ENCODE assay signal across 37 cellular contexts in the genomic region with DNA sequence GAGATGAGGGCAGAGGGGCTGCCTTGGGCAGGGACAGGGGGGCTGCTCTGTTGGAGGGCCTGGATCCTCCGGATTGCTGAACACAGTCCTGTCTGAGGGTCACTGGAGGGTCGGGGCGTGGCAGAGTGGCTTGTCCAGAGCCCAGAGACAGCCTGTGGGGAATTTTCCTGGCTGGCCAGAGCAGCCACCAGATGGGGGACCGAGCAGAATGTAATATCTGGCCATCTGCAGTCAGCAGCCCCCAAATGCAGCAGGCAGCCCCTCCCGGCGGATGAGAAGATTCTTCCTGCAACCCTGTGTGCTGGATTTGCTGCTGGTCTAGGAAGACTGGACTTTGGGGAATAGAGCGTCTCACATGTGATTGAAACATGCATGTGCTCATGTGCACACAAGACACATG. TPM values are rescaled to one million over a fixed set of nuclear protein-coding genes. Genes with fewer than 3 reads are reported as not detected.
"Had no signal": no experiment of that assay in that cellular context is flagged by ENCODE, and none has a peak within 500 bp of the region (broad histone marks: within the 10 kb centered on the region; RNA-seq: fewer than 3 reads in every experiment).

No MANE protein-coding gene starts in this region.

- H3K4me1 Mint-ChIP-seq: activated B cell treated with CpG ODN at 0.5 μM for 24 hours; activated CD4-positive, alpha-beta T cell treated with anti-CD3 and anti-CD28 coated beads, Interleukin-2, amount 10 ng/mL, durations not matched to agents 24 days and 14 days; activated naive CD8-positive, alpha-beta T cell treated with anti-CD3 and anti-CD28 coated beads for 36 hours; activated T-helper 17 cell treated with anti-CD3 and anti-CD28 coated beads, Interleukin-2, amount 50 U/mL, for 72 hours; central memory CD8-positive, alpha-beta T cell had no signal

- H3K27me3 ChIP-seq: adrenal gland, body of pancreas, brain microvascular endothelial cell, breast epithelium had no signal

- H3K9me3 ChIP-seq: adrenal gland, body of pancreas, breast epithelium had no signal

- ATAC-seq: activated CD8-positive, alpha-beta T cell treated with anti-CD3 and anti-CD28 coated beads for 36 hours; activated naive CD4-positive, alpha-beta T cell treated with anti-CD3 and anti-CD28 coated beads, Interleukin-2, amount 50 U/mL, for 72 hours; activated T-cell treated with anti-CD3 and anti-CD28 coated beads, Interleukin-2, amount 50 U/mL, for 4 hours; activated T-cell treated with anti-CD3 and anti-CD28 coated beads, Interleukin-2, amount 50 U/mL, for 72 hours; activated T-helper 17 cell treated with anti-CD3 and anti-CD28 coated beads, Interleukin-2, amount 50 U/mL, for 72 hours; body of pancreas had no signal

- H3K27ac Mint-ChIP-seq: activated B cell treated with CpG ODN at 0.5 μM for 24 hours; activated CD4-positive, alpha-beta memory T cell treated with anti-CD3 and anti-CD28 coated beads for 36 hours; activated CD4-positive, alpha-beta T cell treated with anti-CD3 and anti-CD28 coated beads, Interleukin-2, amount 10 ng/mL, durations not matched to agents 24 days and 14 days; activated CD8-positive, alpha-beta T cell treated with anti-CD3 and anti-CD28 coated beads for 36 hours; activated naive CD4-positive, alpha-beta T cell treated with anti-CD3 and anti-CD28 coated beads for 36 hours; activated naive CD4-positive, alpha-beta T cell treated with anti-CD3 and anti-CD28 coated beads, Interleukin-2, amount 50 U/mL, for 72 hours; activated naive CD8-positive, alpha-beta T cell treated with anti-CD3 and anti-CD28 coated beads for 36 hours; activated T-cell treated with anti-CD3 and anti-CD28 coated beads, Interleukin-2, amount 50 U/mL, for 72 hours; activated T-helper 1 cell treated with anti-CD3 and anti-CD28 coated beads, Interleukin-12 subunit alpha, Interleukin-12 subunit beta, Interleukin-2, Interleukin-4 antibody, amounts not matched to agents 30 ng/mL and 10 ng/mL and 1 ng/mL, durations not matched to agents 14 hours and 24 hours and 36 hours; activated T-helper 17 cell treated with anti-CD3 and anti-CD28 coated beads, Interleukin-2, amount 50 U/mL, for 72 hours; T-helper 1 cell treated with Interleukin-12 subunit alpha and Interleukin-12 subunit beta and Interleukin-4 antibody, amounts not matched to agents 30 μg/mL and 1 μg/mL, for 36 hours; T-helper 2 cell treated with Interferon-gamma antibody and Interleukin-4, amounts not matched to agents 5 μg/mL and 100 μg/mL, for 36 hours had no signal

- H3K36me3 Mint-ChIP-seq: activated CD4-positive, alpha-beta memory T cell treated with anti-CD3 and anti-CD28 coated beads for 36 hours; activated naive CD4-positive, alpha-beta T cell treated with anti-CD3 and anti-CD28 coated beads, Interleukin-2, amount 50 U/mL, for 72 hours had no signal

- H3K36me3 ChIP-seq: adrenal gland, brain microvascular endothelial cell, breast epithelium had no signal

- H3K4me1 ChIP-seq: adrenal gland, body of pancreas, breast epithelium had no signal

- H3K9me3 Mint-ChIP-seq: activated CD4-positive, alpha-beta memory T cell treated with anti-CD3 and anti-CD28 coated beads for 36 hours; activated CD4-positive, alpha-beta T cell treated with anti-CD3 and anti-CD28 coated beads, Interleukin-2, amount 10 ng/mL, durations not matched to agents 24 days and 14 days; activated CD8-positive, alpha-beta T cell treated with anti-CD3 and anti-CD28 coated beads for 36 hours; activated naive CD4-positive, alpha-beta T cell treated with anti-CD3 and anti-CD28 coated beads for 36 hours; activated naive CD8-positive, alpha-beta T cell treated with anti-CD3 and anti-CD28 coated beads for 36 hours; activated T-cell treated with anti-CD3 and anti-CD28 coated beads, Interleukin-2, amount 50 U/mL, for 4 hours; activated T-helper 1 cell treated with anti-CD3 and anti-CD28 coated beads, Interleukin-12 subunit alpha, Interleukin-12 subunit beta, Interleukin-2, Interleukin-4 antibody, amounts not matched to agents 30 ng/mL and 10 ng/mL and 1 ng/mL, durations not matched to agents 14 hours and 24 hours and 36 hours; activated T-helper 17 cell treated with anti-CD3 and anti-CD28 coated beads, Interleukin-2, amount 50 U/mL, for 72 hours; T-helper 1 cell treated with Interleukin-12 subunit alpha and Interleukin-12 subunit beta and Interleukin-4 antibody, amounts not matched to agents 30 μg/mL and 1 μg/mL, for 36 hours; T-helper 2 cell treated with Interferon-gamma antibody and Interleukin-4, amounts not matched to agents 5 μg/mL and 100 μg/mL, for 36 hours had no signal

- DNase-seq: activated B cell treated with CpG ODN at 0.5 μM for 24 hours; activated CD4-positive, alpha-beta memory T cell treated with anti-CD3 and anti-CD28 coated beads for 36 hours; activated CD4-positive, alpha-beta T cell treated with anti-CD3 and anti-CD28 coated beads for 4 hours; activated CD4-positive, alpha-beta T cell treated with anti-CD3 and anti-CD28 coated beads, Interleukin-2, amount 10 ng/mL, durations not matched to agents 24 days and 14 days; activated CD4-positive, alpha-beta T cell treated with anti-CD3 and anti-CD28 coated beads, Interleukin-2, amount 50 U/mL, for 1 hour; activated CD4-positive, alpha-beta T cell treated with anti-CD3 and anti-CD28 coated beads, Interleukin-2, amount 50 U/mL, for 4 hours; activated CD4-positive, CD25-positive, alpha-beta regulatory T cell treated with anti-CD3 and anti-CD28 coated beads, Interleukin-2, amount 50 U/mL, for 72 hours; activated CD8-positive, alpha-beta memory T cell treated with anti-CD3 and anti-CD28 coated beads, Interleukin-2, amount 50 U/mL, for 4 hours; activated CD8-positive, alpha-beta T cell treated with anti-CD3 and anti-CD28 coated beads for 36 hours; activated effector memory CD4-positive, alpha-beta T cell treated with anti-CD3 and anti-CD28 coated beads, Interleukin-2, amount 50 U/mL, for 16 hours; activated gamma-delta T cell treated with Interleukin-2 at 50 U/mL for 16 hours; activated naive CD4-positive, alpha-beta T cell; activated naive CD4-positive, alpha-beta T cell treated with anti-CD3 and anti-CD28 coated beads for 36 hours; activated naive CD4-positive, alpha-beta T cell treated with anti-CD3 and anti-CD28 coated beads, Interleukin-2, amount 50 U/mL, for 16 hours; activated naive CD8-positive, alpha-beta T cell treated with anti-CD3 and anti-CD28 coated beads for 36 hours; activated T-cell treated with anti-CD3 and anti-CD28 coated beads for 4 hours; activated T-cell treated with anti-CD3 and anti-CD28 coated beads, Interleukin-2, amount 50 U/mL, for 1 hour; activated T-cell treated with anti-CD3 and anti-CD28 coated beads, Interleukin-2, amount 50 U/mL, for 4 hours; activated T-cell treated with anti-CD3 and anti-CD28 coated beads, Interleukin-2, amount 50 U/mL, for 72 hours; adrenal gland; amniotic stem cell; body of pancreas; brain microvascular endothelial cell; caudate nucleus; cerebellar nuclear complex; T-helper 1 cell; T-helper 2 cell; T-helper 9 cell had no signal

- H3K4me3 Mint-ChIP-seq: activated B cell treated with CpG ODN at 0.5 μM for 24 hours; activated CD4-positive, alpha-beta memory T cell treated with anti-CD3 and anti-CD28 coated beads for 36 hours; activated CD4-positive, alpha-beta T cell treated with anti-CD3 and anti-CD28 coated beads, Interleukin-2, amount 10 ng/mL, durations not matched to agents 24 days and 14 days; activated CD8-positive, alpha-beta T cell treated with anti-CD3 and anti-CD28 coated beads for 36 hours; activated naive CD4-positive, alpha-beta T cell treated with anti-CD3 and anti-CD28 coated beads for 36 hours; activated naive CD8-positive, alpha-beta T cell treated with anti-CD3 and anti-CD28 coated beads for 36 hours; activated T-cell treated with anti-CD3 and anti-CD28 coated beads, Interleukin-2, amount 50 U/mL, for 4 hours; activated T-cell treated with anti-CD3 and anti-CD28 coated beads, Interleukin-2, amount 50 U/mL, for 72 hours; activated T-helper 1 cell treated with anti-CD3 and anti-CD28 coated beads, Interleukin-12 subunit alpha, Interleukin-12 subunit beta, Interleukin-2, Interleukin-4 antibody, amounts not matched to agents 30 ng/mL and 10 ng/mL and 1 ng/mL, durations not matched to agents 14 hours and 24 hours and 36 hours; activated T-helper 17 cell treated with anti-CD3 and anti-CD28 coated beads, Interleukin-2, amount 50 U/mL, for 72 hours; central memory CD8-positive, alpha-beta T cell; T-helper 1 cell treated with Interleukin-12 subunit alpha and Interleukin-12 subunit beta and Interleukin-4 antibody, amounts not matched to agents 30 μg/mL and 1 μg/mL, for 36 hours; T-helper 2 cell treated with Interferon-gamma antibody and Interleukin-4, amounts not matched to agents 5 μg/mL and 100 μg/mL, for 36 hours had no signal

- H3K27me3 Mint-ChIP-seq: activated B cell treated with CpG ODN at 0.5 μM for 24 hours; activated CD4-positive, alpha-beta T cell treated with anti-CD3 and anti-CD28 coated beads, Interleukin-2, amount 10 ng/mL, durations not matched to agents 24 days and 14 days had no signal

- H3K27ac ChIP-seq: adrenal gland, body of pancreas, brain microvascular endothelial cell, breast epithelium, VCaP had no signal

- H3K4me3 ChIP-seq: adrenal gland, body of pancreas, breast epithelium had no signal

RNA-seq across cellular contexts. Expression of gene NOS1, which starts 23.3 kb away (rescaled TPM):
- total RNA-seq: activated B cell treated with CpG ODN at 0.5 μM for 24 hours; activated CD4-positive, alpha-beta memory T cell treated with anti-CD3 and anti-CD28 coated beads for 36 hours; activated CD4-positive, alpha-beta T cell treated with anti-CD3 and anti-CD28 coated beads, Interleukin-2, amount 10 ng/mL, durations not matched to agents 24 days and 14 days; activated CD8-positive, alpha-beta memory T cell treated with anti-CD3 and anti-CD28 coated beads for 36 hours; activated CD8-positive, alpha-beta T cell treated with anti-CD3 and anti-CD28 coated beads for 36 hours; activated naive CD8-positive, alpha-beta T cell treated with anti-CD3 and anti-CD28 coated beads for 36 hours; activated T-cell treated with anti-CD3 and anti-CD28 coated beads, Interleukin-2, amount 50 U/mL, for 72 hours; activated T-helper 1 cell treated with anti-CD3 and anti-CD28 coated beads, Interleukin-12 subunit alpha, Interleukin-12 subunit beta, Interleukin-2, Interleukin-4 antibody, amounts not matched to agents 30 ng/mL and 10 ng/mL and 1 ng/mL, durations not matched to agents 14 hours and 24 hours and 36 hours had no signal
